In genomic region chr3:98731720-98732238, GRCh38 we compare ENCODE assay signal across 8 cellular contexts. TPM values are rescaled to one million over a fixed set of nuclear protein-coding genes. Genes with fewer than 3 reads are reported as not detected.
DNase-seq lines count a peak whose midpoint lies in the region; ATAC-seq and TF ChIP-seq lines count a peak whose summit lies in the region.

No MANE protein-coding gene starts in this region.

- 5 to 9% methylated on average over 9 of the region's 9 CpGs for WGBS in esophagus, 2 donors

- H3K4me2 ChIP-seq in osteoblast (ENCODE audit: insufficient read depth, low read length): peak overlapping the region; percentile 97

- H4K20me1 ChIP-seq in osteoblast (ENCODE audit: insufficient read depth, low read length): peaks cover 3% of the 10 kb centered on the region

- H3K9me3 ChIP-seq in ES-I3 (ENCODE audit: control insufficient read depth, insufficient read depth, low read length): no peaks in the 10 kb centered on the region
- H3K9me3 ChIP-seq in RWPE2 (ENCODE audit: severe bottlenecking): no peaks in the 10 kb centered on the region
- H3K9me3 ChIP-seq in esophagus (ENCODE audit: control insufficient read depth in 2 of 2, insufficient read depth in 1 of 2, low read depth in 1 of 2, low read length in 1 of 2): no peaks in the 10 kb centered on the region
- H3K9me3 ChIP-seq in osteoblast (ENCODE audit: low read depth, low read length): no peaks in the 10 kb centered on the region

- ATAC-seq in RWPE2 (ENCODE audit: low read depth) (no peak), HG03520 (IDR thresholded peaks at IDR 0.05; ENCODE audit: unreplicated experiment) (no peak)

- peak overlapping the region; percentile 91 for H2AFZ ChIP-seq in osteoblast (ENCODE audit: low read length)

- H3K27me3 ChIP-seq in RWPE2 (ENCODE audit: insufficient read depth, poor library complexity, severe bottlenecking): no peaks in the 10 kb centered on the region
- no peaks in the 10 kb centered on the region for H3K27me3 ChIP-seq in esophagus (ENCODE audit: control insufficient read depth in 1 of 2, insufficient read depth in 2 of 2, low read length in 2 of 2)
- peaks cover 19% of the 10 kb centered on the region for H3K27me3 ChIP-seq in osteoblast (ENCODE audit: insufficient read depth, low read length)

- H3K4me3 ChIP-seq in RWPE2 (ENCODE audit: severe bottlenecking) (peak overlapping the region; percentile 61), esophagus (ENCODE audit: low read depth in 1 of 2, low read length in 2 of 2) (peak overlapping the region; percentile 84 to 88), osteoblast (ENCODE audit: insufficient read depth, low read length) (peak overlapping the region; percentile 82)

- TF ChIP-seq CTCF in RWPE2 (IDR thresholded peaks at IDR 0.05; ENCODE audit: poor library complexity, severe bottlenecking) (no peak), osteoblast (IDR thresholded peaks at IDR 0.05; ENCODE audit: extremely low read depth, low read depth, low read length) (no peak)

- peaks cover 34% of the 10 kb centered on the region for H3K79me2 ChIP-seq in osteoblast (ENCODE audit: insufficient read depth, low read length)

- H3K4me1 ChIP-seq in ES-I3 (ENCODE audit: insufficient read depth, low read length): peaks cover 10% of the 10 kb centered on the region; the same call in 1 of the 2 replicates
- H3K4me1 ChIP-seq in RWPE2 (ENCODE audit: insufficient read depth, poor library complexity, severe bottlenecking): no peaks in the 10 kb centered on the region
- H3K4me1 ChIP-seq in esophagus (ENCODE audit: control insufficient read depth in 2 of 2, insufficient read depth in 2 of 2, low read length in 1 of 2): no peaks in the 10 kb centered on the region
- peaks cover 32% of the 10 kb centered on the region for H3K4me1 ChIP-seq in osteoblast (ENCODE audit: insufficient read depth, low read length)

- H3K27ac ChIP-seq in RWPE2 (ENCODE audit: poor library complexity, severe bottlenecking) (no peak overlapping the region), esophagus (ENCODE audit: low read depth in 2 of 2, low read length in 1 of 2) (peak overlapping the region in 1 of 2 donors; percentile 13), osteoblast (ENCODE audit: low read depth, low read length) (no peak overlapping the region)

- DNase-seq in RWPE2 (ENCODE audit: low spot score): no peak
- no peak for DNase-seq in osteoblast (ENCODE audit: insufficient read length, low spot score, missing footprints)
- no peak for DNase-seq in RKO (ENCODE audit: low spot score)
- no peak for DNase-seq in NCI-H1105 treated with DMSO at 0.1 percent for 48 hours (lab: John Stamatoyannopoulos, UW)
- no peak for DNase-seq in AG08396 (ENCODE audit: low spot score)

- no peaks in the 10 kb centered on the region for H3K36me3 ChIP-seq in ES-I3 (ENCODE audit: insufficient read depth, low read length)
- no peaks in the 10 kb centered on the region for H3K36me3 ChIP-seq in RWPE2 (ENCODE audit: low read depth)
- H3K36me3 ChIP-seq in esophagus (ENCODE audit: control insufficient read depth in 2 of 2, insufficient read depth in 2 of 2, low read length in 1 of 2): no peaks in the 10 kb centered on the region
- no peaks in the 10 kb centered on the region for H3K36me3 ChIP-seq in osteoblast (ENCODE audit: insufficient read depth, low read length)

- peak overlapping the region; percentile 56 for H3K9ac ChIP-seq in ES-I3 (ENCODE audit: low read depth, low read length)

RNA-seq across cellular contexts. Expression of gene ST3GAL6, which starts 31.4 kb away (rescaled TPM):
- 1 to 10 TPM; 1.8 to 4.6 TPM for polyA plus RNA-seq in esophagus
- total RNA-seq in osteoblast: 2.2 and 2.7 TPM in 2 replicates
